Comparison of ENCODE assay signal across 29 cellular contexts in the genomic region with DNA sequence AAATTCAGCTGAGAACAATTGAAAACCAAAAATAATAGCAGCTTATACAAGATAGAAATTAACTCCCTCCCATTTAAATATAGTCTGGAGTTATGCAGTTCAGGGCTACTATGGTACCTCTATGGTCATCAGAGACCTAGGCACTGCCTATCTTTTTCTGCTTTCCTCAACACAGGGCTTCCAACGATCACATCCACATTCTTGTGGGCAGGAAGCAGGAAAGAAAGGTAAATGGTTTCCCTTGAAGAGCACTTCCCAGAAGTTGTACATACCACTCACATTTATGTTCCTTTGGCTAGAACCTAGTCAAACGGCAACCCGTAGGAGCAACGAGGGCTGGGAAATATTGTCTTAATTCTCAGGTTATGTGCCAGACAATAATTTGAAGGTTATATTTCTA.
DNase-seq lines count a peak whose midpoint lies in the region; ATAC-seq, FAIRE-seq and TF ChIP-seq lines count a peak whose summit lies in the region.
"Had no signal": no experiment of that assay in that cellular context is flagged by ENCODE, and none has a peak within 500 bp of the region (broad histone marks: within the 10 kb centered on the region; RNA-seq: fewer than 3 reads in every experiment).

No MANE protein-coding gene starts in this region.

- no peak overlapping the region for H3K4me3 Mint-ChIP-seq in nephron
- H3K4me3 Mint-ChIP-seq: CD14-positive monocyte; CD4-positive, alpha-beta memory T cell; CD4-positive, CD25-positive, alpha-beta regulatory T cell; CD8-positive, alpha-beta memory T cell had no signal

- H3K4me1 Mint-ChIP-seq in nephron = peaks cover 57% of the 10 kb centered on the region
- H3K4me1 Mint-ChIP-seq: CD14-positive monocyte; CD4-positive, alpha-beta memory T cell; CD4-positive, CD25-positive, alpha-beta regulatory T cell; CD8-positive, alpha-beta memory T cell had no signal

- no peak overlapping the region for H3K23ac ChIP-seq in H1 (ENCODE audit: insufficient read length)

- TF ChIP-seq RAD21 in H1 (IDR thresholded peaks at IDR 0.05 in 1 of 2, conservative IDR thresholded peaks at IDR 0.05 in 1 of 2; ENCODE audit: low read depth in 2 of 2, low read length in 2 of 2) = no peak

- no peak overlapping the region for H2BK20ac ChIP-seq in H1 (ENCODE audit: low read length)

- no peak overlapping the region for H3K27ac ChIP-seq in H1 (ENCODE audit: low read depth, low read length)
- no peak overlapping the region for H3K27ac ChIP-seq in left lung
- H3K27ac ChIP-seq in lung (ENCODE audit: low read depth in 1 of 2, low read length in 1 of 2) = no peak overlapping the region
- H3K27ac ChIP-seq in breast epithelium = no peak overlapping the region
- H3K27ac ChIP-seq: BLaER1 had no signal

- CTCF ChIA-PET in H1 (lab: Charles Lee; ENCODE audit: partially characterized antibody) = interaction anchor here (0.6 to 1.6 kb wide), 3 partner anchors 13 to 41 kb away, joined by 3 to 5 read pairs (median 3); no protein-coding TSS in a partner anchor

- H3K4me1 ChIP-seq in H1 (replicated peaks in 1 of 4; ENCODE audit: control insufficient read depth in 3 of 4, insufficient read depth in 4 of 4, low read length in 3 of 4) (peaks cover 0 to 3% (median 2%) of the 10 kb centered on the region in 4 experiments; a peak in 2 of 7 replicates), left lung (peaks cover 3 to 5% of the 10 kb centered on the region in 2 donors), lung (ENCODE audit: control insufficient read depth in 2 of 2, insufficient read depth in 2 of 2, low read length in 2 of 2) (peaks cover 0 to 3% of the 10 kb centered on the region in 2 donors), breast epithelium (no peaks in the 10 kb centered on the region)
- H3K4me1 ChIP-seq: BE2C had no signal

- no peaks in the 10 kb centered on the region for H3K23me2 ChIP-seq in H1 (ENCODE audit: low read depth, low read length)

- no peak overlapping the region for H2BK5ac ChIP-seq in H1 (ENCODE audit: low read depth, low read length)

- no peak overlapping the region for H4K8ac ChIP-seq in H1 (ENCODE audit: extremely low read depth, insufficient read depth, low read length)

- no peak overlapping the region for H3K18ac ChIP-seq in H1 (ENCODE audit: extremely low read depth, low read length)

- no peak for TF ChIP-seq CTCF in H1 (IDR thresholded peaks at IDR 0.05; ENCODE audit: control extremely low read depth in 1 of 3, insufficient read depth in 1 of 3, low read depth in 1 of 3, low read length in 3 of 3)
- no peak for TF ChIP-seq CTCF in left lung (IDR thresholded peaks at IDR 0.05)
- no peak for TF ChIP-seq CTCF in lung (IDR thresholded peaks at IDR 0.05; ENCODE audit: control extremely low read depth, extremely low read depth)
- no peak for TF ChIP-seq CTCF in nephron (IDR thresholded peaks at IDR 0.05; ENCODE audit: unreplicated experiment in 3 of 3)
- no peak for TF ChIP-seq CTCF in breast epithelium (IDR thresholded peaks at IDR 0.05)

- POLR2A ChIA-PET in H1 (lab: Charles Lee; ENCODE audit: partially characterized antibody) = interaction anchor here (0.7 kb wide), 1 partner anchor 910 kb away, joined by 3 read pairs; no protein-coding TSS in a partner anchor

- no peak overlapping the region for H2AK5ac ChIP-seq in H1 (ENCODE audit: low read depth, low read length)

- no peaks in the 10 kb centered on the region for H3K36me3 ChIP-seq in H1 (ENCODE audit: control insufficient read depth in 2 of 4, insufficient read depth in 4 of 4, low read length in 3 of 4)
- no peaks in the 10 kb centered on the region for H3K36me3 ChIP-seq in left lung
- no peaks in the 10 kb centered on the region for H3K36me3 ChIP-seq in lung (ENCODE audit: control insufficient read depth in 2 of 2, insufficient read depth in 2 of 2, low read length in 2 of 2)
- H3K36me3 ChIP-seq in breast epithelium = no peaks in the 10 kb centered on the region
- H3K36me3 ChIP-seq: BE2C, BLaER1 had no signal

- H4K5ac ChIP-seq in H1 (ENCODE audit: insufficient read length, low read depth, low read length) = no peak overlapping the region

- intact Hi-C loops in left lung (cut with DNase I) = no loop called here
- intact Hi-C loops in breast epithelium (cut with DNase I; ENCODE audit: low total_unique reads) = no loop called here

- no peak for TF ChIP-seq EP300 in H1 (IDR thresholded peaks at IDR 0.05; ENCODE audit: borderline replicate concordance in 1 of 2, low read depth in 2 of 2, low read length in 2 of 2)

- no peaks in the 10 kb centered on the region for H3K79me1 ChIP-seq in H1 (ENCODE audit: low read depth, low read length)

- no peak overlapping the region for H3K9ac ChIP-seq in H1 (replicated peaks in 1 of 4; ENCODE audit: extremely low read depth in 1 of 4, low read depth in 3 of 4, low read length in 3 of 4)
- H3K9ac ChIP-seq: BLaER1 had no signal

- H3K4me3 ChIP-seq in H1 (ENCODE audit: extremely low read depth in 1 of 4, insufficient read depth in 2 of 4, low read depth in 3 of 4, low read length in 4 of 4) = no peak overlapping the region
- no peak overlapping the region for H3K4me3 ChIP-seq in left lung
- H3K4me3 ChIP-seq in lung = no peak overlapping the region
- H3K4me3 ChIP-seq in breast epithelium = no peak overlapping the region
- H3K4me3 ChIP-seq: BLaER1, GM12878 had no signal

- H3K27me3 ChIP-seq in H1 (replicated peaks in 1 of 4; ENCODE audit: control insufficient read depth in 3 of 4, extremely low read depth in 1 of 4, insufficient read depth in 3 of 4, low read length in 3 of 4) = no peaks in the 10 kb centered on the region
- H3K27me3 ChIP-seq in left lung = no peaks in the 10 kb centered on the region
- no peaks in the 10 kb centered on the region for H3K27me3 ChIP-seq in lung (ENCODE audit: control insufficient read depth, insufficient read depth)
- H3K27me3 ChIP-seq in breast epithelium = no peaks in the 10 kb centered on the region
- H3K27me3 ChIP-seq: BE2C, BLaER1 had no signal

- no peak for DNase-seq in H1 (ENCODE audit: low read depth in 1 of 2, low spot score in 2 of 2)
- DNase-seq in left lung = no peak
- no peak for DNase-seq in lung (ENCODE audit: low spot score)
- DNase-seq in breast epithelium (ENCODE audit: low spot score in 2 of 2) = no peak
- DNase-seq in NCI-H2081 (lab: John Stamatoyannopoulos, UW) = no peak
- DNase-seq in activated CD8-positive, alpha-beta memory T cell treated with anti-CD3 and anti-CD28 coated beads, Interleukin-2, amount 50 U/mL, for 4 hours = no peak
- DNase-seq: 8988T; ACHN; BE2C; C1 segment of cervical spinal cord; CD4-positive, alpha-beta memory T cell; CD4-positive, CD25-positive, alpha-beta regulatory T cell; CD8-positive, alpha-beta memory T cell; COR-L47; DMS 273 treated with DMSO at 0.1 percent for 48 hours; DMS153; DMS53; DMS79; DND-41; EL; GDM1 had no signal

- peak overlapping the region; percentile 8 for H3K4ac ChIP-seq in H1 (replicated peaks; ENCODE audit: insufficient read length, low read depth, low read length)

- no peak overlapping the region for H3K4me2 ChIP-seq in H1 (ENCODE audit: insufficient read depth in 1 of 2, low read depth in 2 of 2, low read length in 2 of 2)
- H3K4me2 ChIP-seq: BLaER1 had no signal

- no peaks in the 10 kb centered on the region for H3K9me3 Mint-ChIP-seq in nephron
- H3K9me3 Mint-ChIP-seq: CD14-positive monocyte; CD4-positive, alpha-beta memory T cell had no signal

- peak overlapping the region in 2 of 3 experiments; percentile 17 to 44 for H3K27ac Mint-ChIP-seq in nephron
- H3K27ac Mint-ChIP-seq: CD14-positive monocyte; CD4-positive, alpha-beta memory T cell; CD4-positive, CD25-positive, alpha-beta regulatory T cell; CD8-positive, alpha-beta memory T cell had no signal

- no peak overlapping the region for H3K14ac ChIP-seq in H1 (ENCODE audit: insufficient read length)

- ATAC-seq in left lung = peak; percentile 81
- ATAC-seq in lung (ENCODE audit: insufficient read depth, low FRiP score) = peak; percentile 51
- no peak for ATAC-seq in HG02884 (IDR thresholded peaks at IDR 0.05; ENCODE audit: unreplicated experiment)
- ATAC-seq: GM12878 had no signal

- no peaks in the 10 kb centered on the region for H4K20me1 ChIP-seq in H1 (replicated peaks in 1 of 2; ENCODE audit: control insufficient read depth in 1 of 2, insufficient read depth in 2 of 2, low read length in 2 of 2)
- H4K20me1 ChIP-seq: BLaER1 had no signal

- H3K9me3 ChIP-seq in H1 (ENCODE audit: insufficient read depth in 2 of 2, low read depth in 1 of 2, low read length in 1 of 2) (no peaks in the 10 kb centered on the region), left lung (no peaks in the 10 kb centered on the region), lung (ENCODE audit: control insufficient read depth in 2 of 2, insufficient read depth in 1 of 2, low read length in 1 of 2) (no peaks in the 10 kb centered on the region), breast epithelium (no peaks in the 10 kb centered on the region)
- H3K9me3 ChIP-seq: BE2C, BLaER1 had no signal

- H2AFZ ChIP-seq in H1 (ENCODE audit: low read length) = no peak overlapping the region

- no peak overlapping the region for H2BK120ac ChIP-seq in H1 (replicated peaks; ENCODE audit: low read depth, low read length)

- no peaks in the 10 kb centered on the region for H3K79me2 ChIP-seq in H1 (ENCODE audit: control insufficient read depth in 1 of 2, insufficient read depth in 2 of 2, low read length in 2 of 2)

- no peak overlapping the region for H2BK12ac ChIP-seq in H1 (ENCODE audit: low read depth, low read length)

- WGBS in H1 (ENCODE audit: extremely low coverage in 1 of 2, insufficient coverage in 1 of 2, insufficient read length in 1 of 2, insufficient replicate concordance in 2 of 2, low coverage in 1 of 2, low lambda C conversion rate in 2 of 2, missing lambda C conversion rate in 1 of 2), 2 experiments = 90% methylated on average over 4 of the region's 4 CpGs; no CpG with 5 or more reads in 1 of the 2 experiments
- 46 to 58% methylated on average over 4 of the region's 4 CpGs for WGBS in lung, 2 donors

- H4K91ac ChIP-seq in H1 (replicated peaks; ENCODE audit: insufficient read length, low read length) = no peak overlapping the region

- H3K27me3 Mint-ChIP-seq in nephron (ENCODE audit: low read depth) = no peaks in the 10 kb centered on the region
- H3K27me3 Mint-ChIP-seq: CD4-positive, CD25-positive, alpha-beta regulatory T cell had no signal

- H3K36me3 Mint-ChIP-seq in nephron (ENCODE audit: low read depth) = peaks cover 7% of the 10 kb centered on the region
- H3K36me3 Mint-ChIP-seq: CD14-positive monocyte; CD4-positive, alpha-beta memory T cell; CD4-positive, CD25-positive, alpha-beta regulatory T cell; CD8-positive, alpha-beta memory T cell had no signal

- H2BK15ac ChIP-seq in H1 (ENCODE audit: low read length) = no peak overlapping the region

- FAIRE-seq in H1 (lab: Jason Lieb, UNC) = no peak
- FAIRE-seq: A204.1, GM12878, GM12892, GM18507 had no signal

- no peak overlapping the region for H3K56ac ChIP-seq in H1 (replicated peaks; ENCODE audit: insufficient read length, low read depth, low read length)

- no peak for TF ChIP-seq POLR2A in H1 (IDR thresholded peaks at IDR 0.05; ENCODE audit: control extremely low read depth in 1 of 2, low read depth in 2 of 2, low read length in 2 of 2)
- no peak for TF ChIP-seq POLR2A in breast epithelium (IDR thresholded peaks at IDR 0.05)

TF ChIP-seq in H1, 55 proteins besides CTCF, POLR2A, EP300 and RAD21:
- TF ChIP-seq RBBP5 (IDR thresholded peaks at IDR 0.05; ENCODE audit: borderline replicate concordance, low read depth, low read length) = no peak
